In the genomic region with DNA sequence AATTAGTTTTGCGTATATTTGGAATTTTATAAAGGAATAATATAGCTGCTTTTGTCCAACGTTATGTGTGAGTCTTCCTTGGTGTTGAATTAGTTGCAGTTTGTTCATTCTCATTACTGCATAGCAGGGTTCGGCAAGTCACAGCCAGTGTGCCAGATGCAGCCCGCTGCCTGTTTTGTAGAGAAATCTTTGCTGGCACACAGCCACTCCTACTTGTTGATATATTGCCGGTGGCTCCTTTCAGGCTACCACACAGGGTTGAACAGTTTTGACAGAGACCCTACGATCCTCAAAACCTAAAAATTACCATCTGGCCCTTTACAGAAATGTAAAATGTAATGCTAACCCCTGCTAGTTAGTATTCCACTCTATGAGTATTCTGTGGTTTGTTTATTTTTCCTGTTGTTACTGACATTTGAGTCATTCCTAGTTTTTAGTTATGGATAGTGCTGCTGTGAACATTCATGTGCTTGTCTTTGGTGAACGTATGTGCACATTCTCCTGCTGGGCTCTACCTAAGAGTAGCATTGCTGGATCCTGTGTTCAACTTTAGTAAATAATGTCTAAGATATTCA, we compare ENCODE assay signal across 12 cellular contexts. TPM values are rescaled to one million over a fixed set of nuclear protein-coding genes. Genes with fewer than 3 reads are reported as not detected.
DNase-seq lines count a peak whose midpoint lies in the region; ATAC-seq, FAIRE-seq and TF ChIP-seq lines count a peak whose summit lies in the region.
"Had no signal": no experiment of that assay in that cellular context is flagged by ENCODE, and none has a peak within 500 bp of the region (broad histone marks: within the 10 kb centered on the region; RNA-seq: fewer than 3 reads in every experiment).

No MANE protein-coding gene starts in this region.

- in situ Hi-C loops in transverse colon (cut with MboI; ENCODE audit: low pct_ligation_motif_present in 1 of 4, low pct_unique_long_range_greater_than_20kb in 1 of 4, low sequenced_read_pairs in 3 of 4): no loop called here

- CTCF ChIA-PET in MCF 10A (lab: Yijun Ruan, JAX): interaction anchor here (0.5 to 2.4 kb wide), 4 partner anchors 11 to 319 kb away, joined by 3 to 16 read pairs (median 8); partner anchors contain the start of gene DHX35

- no peak for TF ChIP-seq CTCF in MCF 10A (IDR thresholded peaks at IDR 0.05; ENCODE audit: unreplicated experiment)
- no peak for TF ChIP-seq CTCF in breast epithelium (IDR thresholded peaks at IDR 0.05)
- no peak for TF ChIP-seq CTCF in bronchial epithelial cell (IDR thresholded peaks at IDR 0.05; ENCODE audit: insufficient read depth, low read length, severe bottlenecking)
- no peak for TF ChIP-seq CTCF in transverse colon (IDR thresholded peaks at IDR 0.05)

- H3K4me1 Mint-ChIP-seq in MCF 10A (ENCODE audit: insufficient read depth, unreplicated experiment): peaks cover 12% of the 10 kb centered on the region

- no peaks in the 10 kb centered on the region for H3K27me3 Mint-ChIP-seq in MCF 10A (ENCODE audit: insufficient read depth, unreplicated experiment)

- FAIRE-seq in bronchial epithelial cell (lab: Jason Lieb, UNC): no peak

- H3K4me3 ChIP-seq in breast epithelium (no peak overlapping the region), bronchial epithelial cell (ENCODE audit: low read depth, low read length) (no peak overlapping the region), transverse colon (no peak overlapping the region)
- H3K4me3 ChIP-seq: thyroid gland had no signal

- intact Hi-C loops in MCF 10A (cut with micrococcal nuclease) (no loop called here), breast epithelium (cut with DNase I; ENCODE audit: low total_unique reads) (no loop called here), left ventricle myocardium superior (cut with micrococcal nuclease) (no loop called here), transverse colon (cut with DNase I; ENCODE audit: low total_unique reads) (no loop called here)

- H3K9me3 ChIP-seq in breast epithelium (no peaks in the 10 kb centered on the region), transverse colon (no peaks in the 10 kb centered on the region)
- H3K9me3 ChIP-seq: thyroid gland had no signal

- H3K9me3 Mint-ChIP-seq in MCF 10A (ENCODE audit: unreplicated experiment): no peaks in the 10 kb centered on the region
- H3K9me3 Mint-ChIP-seq: activated T-cell treated with anti-CD3 and anti-CD28 coated beads, Interleukin-2, amount 50 U/mL, for 4 hours had no signal

- H3K27ac Mint-ChIP-seq in MCF 10A (ENCODE audit: low read depth, unreplicated experiment): peak overlapping the region; percentile 19

- POLR2A ChIA-PET in MCF 10A (lab: Yijun Ruan, JAX): interaction anchor here (0.6 to 3.2 kb wide), 4 partner anchors 8 to 649 kb away, joined by 3 to 21 read pairs (median 3); partner anchors contain the start of gene DHX35

- TF ChIP-seq POLR2A in breast epithelium (IDR thresholded peaks at IDR 0.05) (no peak), transverse colon (IDR thresholded peaks at IDR 0.05) (no peak)

- H3K4me3 Mint-ChIP-seq in MCF 10A (ENCODE audit: unreplicated experiment): no peak overlapping the region
- H3K4me3 Mint-ChIP-seq: activated T-cell treated with anti-CD3 and anti-CD28 coated beads, Interleukin-2, amount 50 U/mL, for 4 hours had no signal

- ATAC-seq in left ventricle myocardium superior: peak; percentile 73
- ATAC-seq in esophagus mucosa: no peak
- ATAC-seq in HG03159 (IDR thresholded peaks at IDR 0.05; ENCODE audit: unreplicated experiment): no peak
- ATAC-seq: activated T-cell treated with anti-CD3 and anti-CD28 coated beads, Interleukin-2, amount 50 U/mL, for 4 hours had no signal

- DNase-seq in MCF 10A (ENCODE audit: unreplicated experiment) (peak; percentile 8), breast epithelium (ENCODE audit: low spot score in 2 of 2) (no peak), bronchial epithelial cell (ENCODE audit: low read depth) (peak; percentile 51), left ventricle myocardium superior (peak; percentile 54), transverse colon (no peak), A172 (ENCODE audit: low spot score) (no peak)
- DNase-seq: activated T-cell treated with anti-CD3 and anti-CD28 coated beads, Interleukin-2, amount 50 U/mL, for 4 hours; cerebellar nuclear complex; NCI-H510A treated with DMSO at 0.1 percent for 48 hours had no signal

- H3K36me3 ChIP-seq in breast epithelium (no peaks in the 10 kb centered on the region), bronchial epithelial cell (ENCODE audit: control insufficient read depth, insufficient read depth, low read length) (no peaks in the 10 kb centered on the region), transverse colon (peaks cover 0 to 10% (median 0%) of the 10 kb centered on the region in 4 donors)
- H3K36me3 ChIP-seq: thyroid gland had no signal

- no peaks in the 10 kb centered on the region for H3K27me3 ChIP-seq in breast epithelium
- H3K27me3 ChIP-seq in bronchial epithelial cell (ENCODE audit: control insufficient read depth, insufficient read depth, low read length): no peaks in the 10 kb centered on the region
- no peaks in the 10 kb centered on the region for H3K27me3 ChIP-seq in transverse colon
- H3K27me3 ChIP-seq: thyroid gland had no signal

- no peak overlapping the region for H3K27ac ChIP-seq in breast epithelium
- H3K27ac ChIP-seq in transverse colon: peak overlapping the region; percentile 10 to 66 (median 40)
- H3K27ac ChIP-seq: thyroid gland had no signal

- BruUV-seq in MCF 10A (replicated peaks; lab: Mats Ljungman, UMichigan): no TSS peak

- TF ChIP-seq EP300 in transverse colon (IDR thresholded peaks at IDR 0.05; ENCODE audit: low read depth): no peak

- no peaks in the 10 kb centered on the region for H3K4me1 ChIP-seq in breast epithelium
- H3K4me1 ChIP-seq in transverse colon: peaks cover 8 to 34% (median 18%) of the 10 kb centered on the region in 4 donors
- H3K4me1 ChIP-seq: thyroid gland had no signal

- peaks cover 34% of the 10 kb centered on the region for H3K36me3 Mint-ChIP-seq in MCF 10A (ENCODE audit: insufficient read depth, unreplicated experiment)

- WGBS in transverse colon (ENCODE audit: low coverage in 1 of 2), 2 donors: 63 to 78% methylated on average over 6 to 7 of the region's 7 CpGs

RNA-seq across cellular contexts. Expression of gene DHX35, which starts 11.5 kb away (rescaled TPM):
- total RNA-seq in MCF 10A (2022) (7.8 and 8.3 TPM in 2 replicates), breast epithelium (10 to 100 TPM; 11.0 to 20.3 (median 20.1) TPM), bronchial epithelial cell (7.4 and 8.2 TPM in 2 replicates), left ventricle myocardium superior (15.4 TPM), transverse colon (10 to 100 TPM; 15.5 to 75.9 (median 17.7) TPM), esophagus mucosa (6.3 TPM)
- 12.1 and 25.4 TPM in 2 replicates for total RNA-seq in A172 (2014; rRNA removed; shearing (Covaris generic))

RNA-seq across cellular contexts. Expression of gene FAM83D, which starts 47.4 kb away (rescaled TPM):
- total RNA-seq in MCF 10A (2022): 10.7 and 18.4 TPM in 2 replicates
- total RNA-seq in breast epithelium: under 1 TPM; 0.33 to 0.64 (median 0.59) TPM
- 2.6 and 5.1 TPM in 2 replicates for total RNA-seq in bronchial epithelial cell
- 0.20 TPM for total RNA-seq in left ventricle myocardium superior
- total RNA-seq in transverse colon: 10 to 100 TPM in 3 of 4 donors, 1 to 10 TPM in 1; 7.2 to 42.3 (median 19.6) TPM
- total RNA-seq in esophagus mucosa: 67.0 TPM
- total RNA-seq in A172 (2014; rRNA removed; shearing (Covaris generic)): 83.9 and 103 TPM in 2 replicates

Comparison
In these comparisons a context has a peak if more than half of its experiments do, and no peak if none do; other contexts are left out.
1. DNase-seq: peak in MCF 10A (single experiment), bronchial epithelial cell (single experiment) and left ventricle myocardium superior (single experiment); none in breast epithelium (0 of 2), transverse colon (single experiment) and A172 (single experiment).
2. H3K27ac ChIP-seq: peak in transverse colon (4 of 4); none in breast epithelium (0 of 2).